Comparison of ENCODE assay signal across 8 cellular contexts in genomic region chr2:156341482-156342251, GRCh38. TPM values are rescaled to one million over a fixed set of nuclear protein-coding genes. Genes with fewer than 3 reads are reported as not detected.
A peak's percentile ranks its signal among the peaks of the same experiment; 100 is the strongest.
DNase-seq lines count a peak whose midpoint lies in the region; ATAC-seq and TF ChIP-seq lines count a peak whose summit lies in the region.

No MANE protein-coding gene starts in this region.

- H3K27me3 Mint-ChIP-seq in activated naive CD8-positive, alpha-beta T cell treated with anti-CD3 and anti-CD28 coated beads for 36 hours: no peaks in the 10 kb centered on the region

- H3K36me3 Mint-ChIP-seq in activated naive CD8-positive, alpha-beta T cell treated with anti-CD3 and anti-CD28 coated beads for 36 hours: peaks cover 1% of the 10 kb centered on the region

- H3K27me3 ChIP-seq in parathyroid adenoma (ENCODE audit: control insufficient read depth, insufficient read depth, low read length): no peaks in the 10 kb centered on the region
- no peaks in the 10 kb centered on the region for H3K27me3 ChIP-seq in transverse colon

- peak overlapping the region; percentile 90 for H3K4me2 ChIP-seq in parathyroid adenoma (ENCODE audit: low read length)

- H3K36me3 ChIP-seq in parathyroid adenoma (ENCODE audit: control insufficient read depth, insufficient read depth, low read length): no peaks in the 10 kb centered on the region
- no peaks in the 10 kb centered on the region for H3K36me3 ChIP-seq in transverse colon

- DNase-seq in GM10266 (ENCODE audit: extremely low spot score): peak; percentile 92
- DNase-seq in NB4 (ENCODE audit: low read depth): peak; percentile 94
- peak; percentile 91 for DNase-seq in SKM-1 (lab: John Stamatoyannopoulos, UW; ENCODE audit: unreplicated experiment)
- DNase-seq in activated naive CD8-positive, alpha-beta T cell treated with anti-CD3 and anti-CD28 coated beads for 36 hours: peak; percentile 91
- DNase-seq in Right ventricle myocardium inferior (ENCODE audit: missing footprints): peak; percentile 94
- peak; percentile 94 for DNase-seq in transverse colon

- H3K4me3 Mint-ChIP-seq in activated naive CD8-positive, alpha-beta T cell treated with anti-CD3 and anti-CD28 coated beads for 36 hours: peak overlapping the region; percentile 92

- no peaks in the 10 kb centered on the region for H3K79me2 ChIP-seq in parathyroid adenoma

- no peak for TF ChIP-seq EP300 in transverse colon (IDR thresholded peaks at IDR 0.05; ENCODE audit: low read depth)

- H2AFZ ChIP-seq in parathyroid adenoma: peak overlapping the region; percentile 97

- H3K9me3 ChIP-seq in parathyroid adenoma (ENCODE audit: control insufficient read depth, low read length): no peaks in the 10 kb centered on the region
- no peaks in the 10 kb centered on the region for H3K9me3 ChIP-seq in transverse colon

- intact Hi-C loops in Right ventricle myocardium inferior (cut with DNase I) (loop anchor here (1.0 to 2.0 kb wide), 3 partner anchors 7 to 95 kb away; partner anchors contain the start of gene GPD2), transverse colon (cut with DNase I; ENCODE audit: low total_unique reads) (no loop called here)

- 0% methylated on average over 5 to 43 of the region's 62 CpGs for WGBS in transverse colon (ENCODE audit: low coverage in 1 of 2), 2 donors

- ATAC-seq in HG02571 (IDR thresholded peaks at IDR 0.05; ENCODE audit: unreplicated experiment) (peak; percentile 80), Right ventricle myocardium inferior (peak; percentile 89)

- H3K4me3 ChIP-seq in NB4 (ENCODE audit: low read depth, low read length): peak overlapping the region; percentile 77
- peak overlapping the region; percentile 99 for H3K4me3 ChIP-seq in parathyroid adenoma (ENCODE audit: low read depth, low read length)
- peak overlapping the region; percentile 86 to 100 (median 96) for H3K4me3 ChIP-seq in transverse colon

- peak overlapping the region; percentile 99 for H3K27ac Mint-ChIP-seq in activated naive CD8-positive, alpha-beta T cell treated with anti-CD3 and anti-CD28 coated beads for 36 hours

- no peak for TF ChIP-seq CTCF in GM10266 (IDR thresholded peaks at IDR 0.05; ENCODE audit: control insufficient read depth, insufficient read depth, low read depth, missing control alignments)
- no peak for TF ChIP-seq CTCF in NB4 (IDR thresholded peaks at IDR 0.05; ENCODE audit: low read depth, low read length)
- no peak for TF ChIP-seq CTCF in parathyroid adenoma (IDR thresholded peaks at IDR 0.05)
- no peak for TF ChIP-seq CTCF in transverse colon (IDR thresholded peaks at IDR 0.05)

- no peaks in the 10 kb centered on the region for H3K9me3 Mint-ChIP-seq in activated naive CD8-positive, alpha-beta T cell treated with anti-CD3 and anti-CD28 coated beads for 36 hours

- H3K4me1 ChIP-seq in parathyroid adenoma: peaks cover 4% of the 10 kb centered on the region
- peaks cover 16 to 48% (median 27%) of the 10 kb centered on the region in 4 donors for H3K4me1 ChIP-seq in transverse colon

- H3K9ac ChIP-seq in parathyroid adenoma: peak overlapping the region; percentile 99

- TF ChIP-seq POLR2A in NB4 (IDR thresholded peaks at IDR 0.05; ENCODE audit: extremely low read depth, insufficient read length) (peak; percentile 51), transverse colon (IDR thresholded peaks at IDR 0.05) (peak; percentile 96)

- H3K4me1 Mint-ChIP-seq in activated naive CD8-positive, alpha-beta T cell treated with anti-CD3 and anti-CD28 coated beads for 36 hours: peaks cover 52% of the 10 kb centered on the region

- in situ Hi-C loops in transverse colon (cut with MboI; ENCODE audit: low pct_ligation_motif_present in 1 of 4, low pct_unique_long_range_greater_than_20kb in 1 of 4, low sequenced_read_pairs in 3 of 4): loop anchor here in 3 of 4 donors (10.0 to 25.0 kb wide), 3 partner anchors 53 to 246 kb away; partner anchors contain the start of gene GPD2 (in 2 of the 3)

- H3K27ac ChIP-seq in parathyroid adenoma (peak overlapping the region; percentile 99), transverse colon (peak overlapping the region; percentile 100)

RNA-seq across cellular contexts. Expression of gene NR4A2, which starts 9.1 kb away (rescaled TPM):
- 10 to 100 TPM; 47.7 to 49.9 TPM for total RNA-seq in activated naive CD8-positive, alpha-beta T cell treated with anti-CD3 and anti-CD28 coated beads for 36 hours
- total RNA-seq in Right ventricle myocardium inferior: 1.6 TPM
- 1 to 10 TPM; 2.9 to 7.4 (median 4.1) TPM for total RNA-seq in transverse colon

Comparison
In these comparisons a context has a peak if more than half of its experiments do, and no peak if none do; other contexts are left out.
1. Peak in every context shown above with its lines: DNase-seq, ATAC-seq, H3K4me3 ChIP-seq and H3K27ac ChIP-seq.
2. RNA of gene NR4A2, which starts 9.1 kb away (total RNA-seq): 47.7 to 49.9 TPM in activated naive CD8-positive, alpha-beta T cell treated with anti-CD3 and anti-CD28 coated beads for 36 hours; 2.9 to 7.4 TPM in transverse colon and 1.6 TPM in Right ventricle myocardium inferior (single experiment); every median in the first group is over 4 times any median in the second.